Comparison of ENCODE assay signal across 9 cellular contexts in the genomic region with DNA sequence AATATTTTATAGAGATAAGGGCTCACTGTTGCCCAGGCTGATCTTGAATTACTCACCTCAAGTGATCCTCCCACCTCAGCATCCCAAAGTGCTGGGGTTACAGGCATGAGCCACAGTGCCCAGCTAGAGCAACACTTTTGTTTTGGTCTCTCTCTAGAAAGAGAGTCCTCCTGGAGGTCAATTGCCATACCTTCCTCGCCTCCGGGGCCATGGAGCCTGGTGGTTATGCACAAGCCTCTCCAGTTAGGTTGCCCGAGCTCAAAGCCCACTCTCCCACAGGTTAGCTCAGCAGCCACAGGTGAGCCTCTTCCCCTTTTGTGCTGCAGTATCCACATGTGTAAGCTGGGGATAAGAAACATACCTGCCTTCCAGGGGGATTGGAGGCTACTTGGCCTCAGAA.
"Had no signal": no experiment of that assay in that cellular context is flagged by ENCODE, and none has a peak within 500 bp of the region (broad histone marks: within the 10 kb centered on the region; RNA-seq: fewer than 3 reads in every experiment).

No MANE protein-coding gene starts in this region.

- DNase-seq: GM23248, GOT3, H7, H9, HCEC 1CT, HFFc6 had no signal

- ATAC-seq: GM23338, HCT116 had no signal

- H3K36me3 ChIP-seq: HAP-1 had no signal

- H3K4me1 ChIP-seq: HAP-1 had no signal

- H3K27ac ChIP-seq: GM23248 had no signal

- H3K9me3 ChIP-seq: HAP-1 had no signal

- H3K4me3 ChIP-seq: GM23248, GM23338, HAP-1 had no signal
